In genomic region chr19:4717966-4718701, GRCh38 we compare ENCODE assay signal across 2 cellular contexts.
TF ChIP-seq lines count a peak whose summit lies in the region.

No MANE protein-coding gene starts in this region.

TF ChIP-seq in IMR-90, 13 proteins besides CTCF, POLR2A, EP300 and RAD21:
- TF ChIP-seq CEBPB (IDR thresholded peaks at IDR 0.05; ENCODE audit: low read depth, low read length) (no peak), FOS (IDR thresholded peaks at IDR 0.05; ENCODE audit: low read depth, low read length) (no peak), USF2 (IDR thresholded peaks at IDR 0.05; ENCODE audit: low read depth, low read length) (no peak), NFE2L2 (IDR thresholded peaks at IDR 0.05; ENCODE audit: low read depth, low read length) (no peak), RCOR1 (IDR thresholded peaks at IDR 0.05; ENCODE audit: insufficient replicate concordance, low read length) (no peak)

TF ChIP-seq in WTC11, 78 proteins besides CTCF, POLR2A, EP300 and RAD21:
- TF ChIP-seq ZNF121 (CRISPR knock-in tag; IDR thresholded peaks at IDR 0.05) (peak; percentile 23; the same call in 1 of the 2 replicates), JAZF1 (CRISPR knock-in tag; IDR thresholded peaks at IDR 0.05) (no peak), NFYB (CRISPR knock-in tag; conservative IDR thresholded peaks at IDR 0.05; ENCODE audit: low read depth) (no peak)
